In the genomic region with DNA sequence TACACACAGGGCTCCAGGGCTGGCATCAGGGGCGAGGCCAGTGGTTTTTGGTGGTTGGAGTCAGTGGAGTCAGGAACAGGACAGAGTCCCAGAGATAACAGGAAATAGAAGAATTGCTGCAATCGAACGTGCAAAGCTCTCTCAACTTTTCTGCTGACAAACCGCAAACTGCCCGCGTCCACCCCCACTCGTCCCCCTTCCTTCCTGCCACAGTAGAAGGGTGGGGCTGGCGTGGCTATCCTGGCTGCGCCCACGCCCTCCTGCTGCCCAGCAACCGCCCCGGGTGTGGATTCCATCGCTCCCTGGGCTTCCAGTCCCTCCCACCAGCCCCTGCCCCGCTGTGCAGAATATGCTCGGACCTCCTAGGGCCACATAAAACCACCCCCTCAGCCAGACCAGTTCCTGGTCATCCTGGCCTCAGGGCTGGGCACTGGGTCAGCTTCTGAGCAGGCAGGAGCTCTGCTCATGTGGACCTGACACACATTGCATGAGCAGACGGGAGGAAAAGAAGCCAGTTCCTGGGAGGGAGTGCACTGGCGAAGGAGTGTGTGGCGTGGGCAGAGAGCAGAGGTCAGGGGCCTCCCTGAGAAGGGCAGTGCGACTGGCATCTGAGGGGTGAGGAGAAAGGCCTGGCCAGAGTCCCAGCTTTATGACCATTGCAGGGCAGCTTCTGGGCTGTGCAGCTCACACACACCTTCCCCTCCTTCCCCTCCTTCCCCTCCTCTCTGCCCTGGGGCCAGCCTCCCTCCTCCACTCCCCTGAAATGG, we compare ENCODE assay signal across 8 cellular contexts.
DNase-seq lines count a peak whose midpoint lies in the region; ATAC-seq lines count a peak whose summit lies in the region.

No MANE protein-coding gene starts in this region.

- no peak overlapping the region for H3K4me3 Mint-ChIP-seq in activated T-helper 17 cell treated with anti-CD3 and anti-CD28 coated beads, Interleukin-2, amount 50 U/mL, for 72 hours

- H3K27ac Mint-ChIP-seq in activated T-helper 17 cell treated with anti-CD3 and anti-CD28 coated beads, Interleukin-2, amount 50 U/mL, for 72 hours, result no peak overlapping the region

- H3K27me3 Mint-ChIP-seq in activated T-helper 17 cell treated with anti-CD3 and anti-CD28 coated beads, Interleukin-2, amount 50 U/mL, for 72 hours, result no peaks in the 10 kb centered on the region

- H3K4me1 Mint-ChIP-seq in activated T-helper 17 cell treated with anti-CD3 and anti-CD28 coated beads, Interleukin-2, amount 50 U/mL, for 72 hours, result peaks cover 5% of the 10 kb centered on the region

- DNase-seq in stimulated activated CD4-positive, alpha-beta T cell treated with anti-CD3 and anti-CD28 coated beads, Interleukin-15, amount 100 ng/mL, for 24 hours, result peak; percentile 36
- no peak for DNase-seq in stimulated activated CD4-positive, alpha-beta T cell treated with anti-CD3 and anti-CD28 coated beads, Interleukin-2, amount 100 ng/mL, for 48 hours
- DNase-seq in iris pigment epithelial cell (ENCODE audit: low read depth) (peak; percentile 19), ureter (ENCODE audit: low spot score) (peak; percentile 54), AG08395 (ENCODE audit: low spot score) (no peak), hippocampal formation (lab: John Stamatoyannopoulos, UW) (no peak)

- no peaks in the 10 kb centered on the region for H3K9me3 Mint-ChIP-seq in activated T-helper 17 cell treated with anti-CD3 and anti-CD28 coated beads, Interleukin-2, amount 50 U/mL, for 72 hours

- peak; percentile 60 for ATAC-seq in activated T-helper 17 cell treated with anti-CD3 and anti-CD28 coated beads, Interleukin-2, amount 50 U/mL, for 72 hours (replicated peaks)
- no peak for ATAC-seq in GM18511 (IDR thresholded peaks at IDR 0.05; ENCODE audit: unreplicated experiment)

- H3K36me3 Mint-ChIP-seq in activated T-helper 17 cell treated with anti-CD3 and anti-CD28 coated beads, Interleukin-2, amount 50 U/mL, for 72 hours (ENCODE audit: low read depth), result peaks cover 35% of the 10 kb centered on the region

Comparison
In these comparisons a context has a peak if more than half of its experiments do, and no peak if none do; other contexts are left out.
1. DNase-seq: peak in stimulated activated CD4-positive, alpha-beta T cell treated with anti-CD3 and anti-CD28 coated beads, Interleukin-15, amount 100 ng/mL, for 24 hours (single experiment), iris pigment epithelial cell (single experiment) and ureter (single experiment); none in stimulated activated CD4-positive, alpha-beta T cell treated with anti-CD3 and anti-CD28 coated beads, Interleukin-2, amount 100 ng/mL, for 48 hours (0 of 2), AG08395 (single experiment) and hippocampal formation (0 of 2).